Comparison of ENCODE assay signal across 28 cellular contexts in the genomic region with DNA sequence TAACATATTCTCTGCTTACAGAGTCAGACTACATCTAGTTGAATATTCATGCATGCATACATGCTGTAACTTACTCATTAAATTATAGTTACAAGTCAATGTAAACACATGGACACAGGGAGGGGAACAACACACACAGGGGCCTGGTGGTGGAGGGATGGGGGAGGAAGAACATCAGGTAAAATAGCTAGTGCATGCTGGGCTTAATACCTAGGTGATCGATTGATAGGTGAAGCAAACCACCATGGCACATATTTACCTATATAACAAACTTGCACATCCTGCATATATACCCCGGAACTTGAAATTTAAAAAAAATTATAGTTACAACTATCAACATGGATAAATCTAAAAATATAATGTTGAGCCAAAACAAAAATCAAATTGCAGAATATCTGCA.
"Had no signal": no experiment of that assay in that cellular context is flagged by ENCODE, and none has a peak within 500 bp of the region (broad histone marks: within the 10 kb centered on the region; RNA-seq: fewer than 3 reads in every experiment).

No MANE protein-coding gene starts in this region.

- H3K9me3 ChIP-seq: colonic mucosa, gastrocnemius medialis had no signal

- H3K27ac ChIP-seq: colonic mucosa, coronary artery, dorsolateral prefrontal cortex, epithelial cell of prostate, esophagus squamous epithelium, foreskin keratinocyte, gastrocnemius medialis, gastroesophageal sphincter, heart left ventricle, heart right ventricle, hepatocyte had no signal

- DNase-seq: colonic mucosa; cortex of kidney; dermis blood vessel endothelial cell; dorsolateral prefrontal cortex; effector CD4-positive, alpha-beta T cell; effector CD8-positive, alpha-beta T cell; effector memory CD4-positive, alpha-beta T cell; effector memory CD8-positive, alpha-beta T cell; endodermal cell; erythroblast; esophagus squamous epithelium; foreskin fibroblast; foreskin keratinocyte; foreskin melanocyte; gastrocnemius medialis; glutamatergic neuron; head of caudate nucleus; heart left ventricle; heart right ventricle; hippocampal formation had no signal

- H3K4me1 ChIP-seq: colonic mucosa, foreskin keratinocyte had no signal

- FAIRE-seq: endometrium, endothelial cell of umbilical vein, frontal cortex had no signal

- H3K4me3 ChIP-seq: colonic mucosa, coronary artery, dorsolateral prefrontal cortex, esophagus squamous epithelium, gastrocnemius medialis, gastroesophageal sphincter, heart left ventricle, heart right ventricle, hepatocyte had no signal

- ATAC-seq: effector memory CD8-positive, alpha-beta T cell; esophagus mucosa; foreskin keratinocyte; gastrocnemius medialis; gastroesophageal sphincter; heart left ventricle; heart right ventricle had no signal

- H3K36me3 ChIP-seq: colonic mucosa, esophagus squamous epithelium, gastrocnemius medialis, gastroesophageal sphincter, heart left ventricle, heart right ventricle had no signal

- H3K27me3 ChIP-seq: colonic mucosa, gastrocnemius medialis, gastroesophageal sphincter, heart left ventricle, heart right ventricle, hepatocyte had no signal
